ENCODE assay signal across 8 cellular contexts in genomic region chr6:108556864-108557493, GRCh38. TPM values are rescaled to one million over a fixed set of nuclear protein-coding genes. Genes with fewer than 3 reads are reported as not detected.
DNase-seq lines count a peak whose midpoint lies in the region; ATAC-seq and TF ChIP-seq lines count a peak whose summit lies in the region.

No MANE protein-coding gene starts in this region.

- H3K4me3 ChIP-seq in GM06990 (replicated peaks; ENCODE audit: low read depth, low read length) (peak overlapping the region; percentile 92), RWPE2 (ENCODE audit: severe bottlenecking) (peak overlapping the region; percentile 97), fibroblast of lung (replicated peaks in 1 of 4; ENCODE audit: control extremely low read depth in 1 of 4, insufficient read depth in 1 of 4, low read depth in 3 of 4, low read length in 4 of 4) (peak overlapping the region; percentile 63 to 69 (median 66)), retinal pigment epithelial cell (ENCODE audit: low read length) (peak overlapping the region; percentile 75)

- DNase-seq in GM06990 (ENCODE audit: extremely low read depth, insufficient read length) (no peak), RWPE2 (ENCODE audit: low spot score) (no peak), fibroblast of lung (ENCODE audit: low read depth in 2 of 2) (peak; percentile 20 to 85), retinal pigment epithelial cell (ENCODE audit: low read depth) (no peak), GDM1 (lab: John Stamatoyannopoulos, UW) (no peak), pons (ENCODE audit: low spot score) (no peak)

- peaks cover 8% of the 10 kb centered on the region for H3K79me2 ChIP-seq in fibroblast of lung (ENCODE audit: control insufficient read depth, insufficient read depth, low read length)

- H3K9me3 ChIP-seq in RWPE2 (ENCODE audit: severe bottlenecking) (no peaks in the 10 kb centered on the region), fibroblast of lung (ENCODE audit: control insufficient read depth, insufficient read depth, low read depth, low read length) (no peaks in the 10 kb centered on the region)

- H4K20me1 ChIP-seq in fibroblast of lung (ENCODE audit: control insufficient read depth, extremely low read depth, insufficient read depth, low read length), result no peaks in the 10 kb centered on the region

- TF ChIP-seq CTCF in GM06990 (IDR thresholded peaks at IDR 0.05; ENCODE audit: insufficient read depth, low read length, poor library complexity, severe bottlenecking) (no peak), RWPE2 (IDR thresholded peaks at IDR 0.05; ENCODE audit: poor library complexity, severe bottlenecking) (no peak), fibroblast of lung (conservative IDR thresholded peaks at IDR 0.05 in 1 of 2, IDR thresholded peaks at IDR 0.05 in 1 of 2; ENCODE audit: low read depth in 1 of 2, low read length in 2 of 2) (no peak), retinal pigment epithelial cell (conservative IDR thresholded peaks at IDR 0.05; ENCODE audit: low read depth, low read length) (no peak)

- no peak for ATAC-seq in RWPE2 (ENCODE audit: low read depth)
- ATAC-seq in HG02678 (IDR thresholded peaks at IDR 0.05; ENCODE audit: unreplicated experiment), result no peak
- no peak for ATAC-seq in GM19035 (IDR thresholded peaks at IDR 0.05; ENCODE audit: unreplicated experiment)

- H2AFZ ChIP-seq in fibroblast of lung (ENCODE audit: low read length), result peak overlapping the region; percentile 87

- H3K9ac ChIP-seq in fibroblast of lung (ENCODE audit: insufficient read depth, low read length), result peak overlapping the region; percentile 80

- H3K36me3 ChIP-seq in GM06990 (ENCODE audit: control insufficient read depth, insufficient read depth, low read length) (no peaks in the 10 kb centered on the region; the same call in 1 of the 2 replicates), RWPE2 (ENCODE audit: low read depth) (no peaks in the 10 kb centered on the region), fibroblast of lung (ENCODE audit: control insufficient read depth, insufficient read depth, low read length) (no peaks in the 10 kb centered on the region)

- H3K27ac ChIP-seq in RWPE2 (ENCODE audit: poor library complexity, severe bottlenecking) (peak overlapping the region; percentile 88), fibroblast of lung (ENCODE audit: insufficient read depth, low read length) (peak overlapping the region; percentile 92)

- H3K4me1 ChIP-seq in RWPE2 (ENCODE audit: insufficient read depth, poor library complexity, severe bottlenecking) (peaks cover 17% of the 10 kb centered on the region), fibroblast of lung (ENCODE audit: control insufficient read depth, extremely low read depth, insufficient read depth, low read length) (peaks cover 6% of the 10 kb centered on the region)

- H3K27me3 ChIP-seq in GM06990 (replicated peaks; ENCODE audit: control insufficient read depth, insufficient read depth, low read length) (peaks cover 3% of the 10 kb centered on the region; the same call in 1 of the 2 replicates), RWPE2 (ENCODE audit: insufficient read depth, poor library complexity, severe bottlenecking) (no peaks in the 10 kb centered on the region), fibroblast of lung (ENCODE audit: control insufficient read depth, insufficient read depth, low read length) (no peaks in the 10 kb centered on the region)

- H3K4me2 ChIP-seq in fibroblast of lung (ENCODE audit: extremely low read depth, insufficient read depth, low read length), result peak overlapping the region; percentile 100

RNA-seq across cellular contexts. Expression of gene FOXO3, which starts 3.7 kb away (rescaled TPM):
- total RNA-seq in fibroblast of lung, result 53.7 and 63.9 TPM in 2 replicates
- 36.9 and 49.5 TPM in 2 replicates for polyA plus RNA-seq in fibroblast of lung
- polyA plus RNA-seq in fibroblast of lung (2012), result 28.1 and 46.7 TPM in 2 replicates
- polyA minus RNA-seq in fibroblast of lung (ENCODE audit: low replicate concordance), result 241 and 323 TPM in 2 replicates

Comparison
In these comparisons a context has a peak if more than half of its experiments do, and no peak if none do; other contexts are left out.
1. DNase-seq: peak in fibroblast of lung (2 of 2); none in GM06990 (single experiment), RWPE2 (single experiment), retinal pigment epithelial cell (single experiment), GDM1 (single experiment) and pons (single experiment).
2. Peak in every context shown above with its lines, with median percentiles within 50 percentile points of each other: H3K4me3 ChIP-seq.